In genomic region chr5:4082966-4083564, GRCh38 we compare ENCODE assay signal across 31 cellular contexts.
DNase-seq lines count a peak whose midpoint lies in the region; ATAC-seq, FAIRE-seq and TF ChIP-seq lines count a peak whose summit lies in the region.
"Had no signal": no experiment of that assay in that cellular context is flagged by ENCODE, and none has a peak within 500 bp of the region (broad histone marks: within the 10 kb centered on the region; RNA-seq: fewer than 3 reads in every experiment).

No MANE protein-coding gene starts in this region.

- H3K9me3 ChIP-seq in astrocyte (ENCODE audit: insufficient read depth, low read depth, low read length) (peaks cover 6% of the 10 kb centered on the region), prostate gland (no peaks in the 10 kb centered on the region), PC-3 (ENCODE audit: low read length) (peaks cover 17% of the 10 kb centered on the region; the same call in 1 of the 2 replicates)
- H3K9me3 ChIP-seq: BE2C had no signal

- no peak for TF ChIP-seq POLR2A in prostate gland (IDR thresholded peaks at IDR 0.05)

- POLR2A ChIA-PET in PC-3 (lab: Charles Lee; ENCODE audit: unreplicated experiment) = no interaction called here

- H3K27ac ChIP-seq in astrocyte (ENCODE audit: low read depth, low read length) (peak overlapping the region; percentile 8), prostate gland (no peak overlapping the region), PC-3 (ENCODE audit: low read length) (no peak overlapping the region)
- H3K27ac ChIP-seq: PC-9 had no signal

- DNase-seq in HT1080 (ENCODE audit: low read depth) = peak; percentile 25
- DNase-seq in astrocyte (ENCODE audit: low read depth) = peak; percentile 93
- DNase-seq in epithelial cell of esophagus (ENCODE audit: low read depth) = peak; percentile 84
- DNase-seq in fibroblast of the aortic adventitia (ENCODE audit: low read depth) = peak; percentile 65
- no peak for DNase-seq in prostate gland (ENCODE audit: low spot score)
- no peak for DNase-seq in PC-3
- DNase-seq: 8988T; ACHN; BE2C; CD8-positive, alpha-beta memory T cell; DMS 273 treated with DMSO at 0.1 percent for 48 hours; DMS79; EL; GDM1; Kasumi-1; NCI-H1105 treated with DMSO at 0.1 percent for 48 hours; NCI-H146; NCI-H1930; NCI-H446; NCI-H524 treated with DMSO at 0.1 percent for 48 hours; NCI-H774; NK-92 treated with Interleukin-12 subunit alpha and Interleukin-12 subunit beta, amount 100 ng/mL, for 24 hours; PC-9; SHP77 had no signal

- H3K27me3 Mint-ChIP-seq in astrocyte (ENCODE audit: low read depth, unreplicated experiment) = no peaks in the 10 kb centered on the region

- no peaks in the 10 kb centered on the region for H4K20me1 ChIP-seq in astrocyte (ENCODE audit: insufficient read depth, low read length)
- H4K20me1 ChIP-seq in PC-3 (ENCODE audit: low read length) = no peaks in the 10 kb centered on the region

- no peak overlapping the region for H3K4me3 Mint-ChIP-seq in astrocyte (ENCODE audit: unreplicated experiment)
- H3K4me3 Mint-ChIP-seq: CD14-positive monocyte; CD8-positive, alpha-beta memory T cell had no signal

- H3K9me3 Mint-ChIP-seq in astrocyte (ENCODE audit: unreplicated experiment) = no peaks in the 10 kb centered on the region

- H3K9me2 ChIP-seq in PC-3 (replicated peaks; ENCODE audit: low read length) = no peaks in the 10 kb centered on the region

- WGBS in prostate gland = 60% methylated on average over 6 of the region's 6 CpGs

- FAIRE-seq in astrocyte (lab: Jason Lieb, UNC) = no peak
- FAIRE-seq: GM12878, HTR-8/SVneo, K562 had no signal

- peaks cover 18% of the 10 kb centered on the region for H3K4me1 Mint-ChIP-seq in astrocyte (ENCODE audit: low read depth, unreplicated experiment)
- H3K4me1 Mint-ChIP-seq: CD14-positive monocyte; CD8-positive, alpha-beta memory T cell had no signal

- H3K9ac ChIP-seq in astrocyte (ENCODE audit: low read length) = no peak overlapping the region
- no peak overlapping the region for H3K9ac ChIP-seq in PC-3 (ENCODE audit: low read length)

- H3K4me2 ChIP-seq in astrocyte (ENCODE audit: low read length) (peak overlapping the region; percentile 44), PC-3 (ENCODE audit: low read length) (no peak overlapping the region)
- H3K4me2 ChIP-seq: PC-9 had no signal

- H3K4me3 ChIP-seq in astrocyte (ENCODE audit: insufficient read depth, low read depth, low read length) (no peak overlapping the region), epithelial cell of esophagus (ENCODE audit: low read length) (no peak overlapping the region), fibroblast of the aortic adventitia (ENCODE audit: low read depth, low read length) (no peak overlapping the region), prostate gland (no peak overlapping the region), PC-3 (ENCODE audit: low read length) (no peak overlapping the region)
- H3K4me3 ChIP-seq: GM12878, K562, PC-9 had no signal

- CTCF ChIA-PET in PC-3 (lab: Charles Lee) = no interaction called here

- no peaks in the 10 kb centered on the region for H3K79me2 ChIP-seq in astrocyte (ENCODE audit: insufficient read depth, low read length)
- no peaks in the 10 kb centered on the region for H3K79me2 ChIP-seq in PC-3 (ENCODE audit: low read length)

- H3K27me3 ChIP-seq in astrocyte (ENCODE audit: insufficient read depth, low read length) (no peaks in the 10 kb centered on the region), prostate gland (replicated peaks; ENCODE audit: insufficient read depth) (no peaks in the 10 kb centered on the region), PC-3 (ENCODE audit: low read length) (no peaks in the 10 kb centered on the region)
- H3K27me3 ChIP-seq: BE2C had no signal

- no peak for ATAC-seq in GM21528 (IDR thresholded peaks at IDR 0.05; ENCODE audit: low FRiP score, unreplicated experiment)
- ATAC-seq in HG03439 (IDR thresholded peaks at IDR 0.05; ENCODE audit: unreplicated experiment) = no peak
- no peak for ATAC-seq in PC-3
- ATAC-seq: GM12878, HCT116, K562 had no signal

- H3F3A ChIP-seq in PC-3 (ENCODE audit: low read length, unreplicated experiment) = no peaks in the 10 kb centered on the region

- H2AFZ ChIP-seq in astrocyte (ENCODE audit: low read depth, low read length) (no peak overlapping the region), PC-3 (ENCODE audit: low read length) (no peak overlapping the region)
- H2AFZ ChIP-seq: PC-9 had no signal

- no peaks in the 10 kb centered on the region for H3K36me3 ChIP-seq in astrocyte (ENCODE audit: insufficient read depth, low read length)
- no peaks in the 10 kb centered on the region for H3K36me3 ChIP-seq in prostate gland
- H3K36me3 ChIP-seq in PC-3 (ENCODE audit: low read depth, low read length) = no peaks in the 10 kb centered on the region
- H3K36me3 ChIP-seq: BE2C had no signal

- no peak for TF ChIP-seq CTCF in astrocyte (IDR thresholded peaks at IDR 0.05; ENCODE audit: insufficient read depth, low read depth, low read length)
- TF ChIP-seq CTCF in epithelial cell of esophagus (IDR thresholded peaks at IDR 0.05; ENCODE audit: insufficient read depth, low read depth, low read length, missing control alignments) = no peak
- TF ChIP-seq CTCF in fibroblast of the aortic adventitia (IDR thresholded peaks at IDR 0.05; ENCODE audit: insufficient read depth, low read length) = no peak
- no peak for TF ChIP-seq CTCF in prostate gland (IDR thresholded peaks at IDR 0.05)
- TF ChIP-seq CTCF in PC-3 (conservative IDR thresholded peaks at IDR 0.05; ENCODE audit: low read depth, low read length) = no peak

- no peak overlapping the region for H3K27ac Mint-ChIP-seq in astrocyte (ENCODE audit: unreplicated experiment)
- H3K27ac Mint-ChIP-seq: CD14-positive monocyte; CD8-positive, alpha-beta memory T cell had no signal

- intact Hi-C loops in prostate gland (cut with DNase I) (no loop called here), PC-3 (cut with micrococcal nuclease) (no loop called here)

- no TSS peak for BruUV-seq in PC-3 (replicated peaks; lab: Mats Ljungman, UMichigan)

- H3K4me1 ChIP-seq in astrocyte (ENCODE audit: insufficient read depth, low read length) (peaks cover 7% of the 10 kb centered on the region), prostate gland (replicated peaks) (no peaks in the 10 kb centered on the region), PC-3 (ENCODE audit: insufficient read depth, low read length) (no peaks in the 10 kb centered on the region)
- H3K4me1 ChIP-seq: BE2C had no signal

- no peaks in the 10 kb centered on the region for H3K36me3 Mint-ChIP-seq in astrocyte (ENCODE audit: low read depth, unreplicated experiment)
- H3K36me3 Mint-ChIP-seq: CD14-positive monocyte; CD8-positive, alpha-beta memory T cell had no signal

Comparison
In these comparisons a context has a peak if more than half of its experiments do, and no peak if none do; other contexts are left out.
1. DNase-seq: peak in HT1080 (single experiment), astrocyte (single experiment), epithelial cell of esophagus (single experiment) and fibroblast of the aortic adventitia (single experiment); none in prostate gland (single experiment) and PC-3 (single experiment).